Comparison of ENCODE assay signal across 1 cellular context in genomic region chr20:50850721-50851286, GRCh38.
TF ChIP-seq lines count a peak whose summit lies in the region.

No MANE protein-coding gene starts in this region.

TF ChIP-seq in GM12878, 131 proteins besides CTCF, POLR2A, EP300 and RAD21:
- TF ChIP-seq ESRRA (IDR thresholded peaks at IDR 0.05; ENCODE audit: low read length): no peak
- no peak for TF ChIP-seq NR2C1 (IDR thresholded peaks at IDR 0.05)
- no peak for TF ChIP-seq SMC3 (IDR thresholded peaks at IDR 0.05; ENCODE audit: borderline replicate concordance, low read length)
- TF ChIP-seq SIN3A (IDR thresholded peaks at IDR 0.05; ENCODE audit: low read depth, low read length): no peak
- TF ChIP-seq, protein P1, sequence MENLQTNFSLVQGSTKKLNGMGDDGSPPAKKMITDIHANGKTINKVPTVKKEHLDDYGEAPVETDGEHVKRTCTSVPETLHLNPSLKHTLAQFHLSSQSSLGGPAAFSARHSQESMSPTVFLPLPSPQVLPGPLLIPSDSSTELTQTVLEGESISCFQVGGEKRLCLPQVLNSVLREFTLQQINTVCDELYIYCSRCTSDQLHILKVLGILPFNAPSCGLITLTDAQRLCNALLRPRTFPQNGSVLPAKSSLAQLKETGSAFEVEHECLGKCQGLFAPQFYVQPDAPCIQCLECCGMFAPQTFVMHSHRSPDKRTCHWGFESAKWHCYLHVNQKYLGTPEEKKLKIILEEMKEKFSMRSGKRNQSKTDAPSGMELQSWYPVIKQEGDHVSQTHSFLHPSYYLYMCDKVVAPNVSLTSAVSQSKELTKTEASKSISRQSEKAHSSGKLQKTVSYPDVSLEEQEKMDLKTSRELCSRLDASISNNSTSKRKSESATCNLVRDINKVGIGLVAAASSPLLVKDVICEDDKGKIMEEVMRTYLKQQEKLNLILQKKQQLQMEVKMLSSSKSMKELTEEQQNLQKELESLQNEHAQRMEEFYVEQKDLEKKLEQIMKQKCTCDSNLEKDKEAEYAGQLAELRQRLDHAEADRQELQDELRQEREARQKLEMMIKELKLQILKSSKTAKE (IDR thresholded peaks at IDR 0.05; ENCODE audit: low read depth, poor library complexity, severe bottlenecking): no peak
- TF ChIP-seq BACH1 (IDR thresholded peaks at IDR 0.05; ENCODE audit: borderline replicate concordance): no peak
- no peak for TF ChIP-seq RFX5 (IDR thresholded peaks at IDR 0.05; ENCODE audit: low read depth, low read length)
- TF ChIP-seq FOXK2 (IDR thresholded peaks at IDR 0.05): no peak
- TF ChIP-seq, protein P2, sequence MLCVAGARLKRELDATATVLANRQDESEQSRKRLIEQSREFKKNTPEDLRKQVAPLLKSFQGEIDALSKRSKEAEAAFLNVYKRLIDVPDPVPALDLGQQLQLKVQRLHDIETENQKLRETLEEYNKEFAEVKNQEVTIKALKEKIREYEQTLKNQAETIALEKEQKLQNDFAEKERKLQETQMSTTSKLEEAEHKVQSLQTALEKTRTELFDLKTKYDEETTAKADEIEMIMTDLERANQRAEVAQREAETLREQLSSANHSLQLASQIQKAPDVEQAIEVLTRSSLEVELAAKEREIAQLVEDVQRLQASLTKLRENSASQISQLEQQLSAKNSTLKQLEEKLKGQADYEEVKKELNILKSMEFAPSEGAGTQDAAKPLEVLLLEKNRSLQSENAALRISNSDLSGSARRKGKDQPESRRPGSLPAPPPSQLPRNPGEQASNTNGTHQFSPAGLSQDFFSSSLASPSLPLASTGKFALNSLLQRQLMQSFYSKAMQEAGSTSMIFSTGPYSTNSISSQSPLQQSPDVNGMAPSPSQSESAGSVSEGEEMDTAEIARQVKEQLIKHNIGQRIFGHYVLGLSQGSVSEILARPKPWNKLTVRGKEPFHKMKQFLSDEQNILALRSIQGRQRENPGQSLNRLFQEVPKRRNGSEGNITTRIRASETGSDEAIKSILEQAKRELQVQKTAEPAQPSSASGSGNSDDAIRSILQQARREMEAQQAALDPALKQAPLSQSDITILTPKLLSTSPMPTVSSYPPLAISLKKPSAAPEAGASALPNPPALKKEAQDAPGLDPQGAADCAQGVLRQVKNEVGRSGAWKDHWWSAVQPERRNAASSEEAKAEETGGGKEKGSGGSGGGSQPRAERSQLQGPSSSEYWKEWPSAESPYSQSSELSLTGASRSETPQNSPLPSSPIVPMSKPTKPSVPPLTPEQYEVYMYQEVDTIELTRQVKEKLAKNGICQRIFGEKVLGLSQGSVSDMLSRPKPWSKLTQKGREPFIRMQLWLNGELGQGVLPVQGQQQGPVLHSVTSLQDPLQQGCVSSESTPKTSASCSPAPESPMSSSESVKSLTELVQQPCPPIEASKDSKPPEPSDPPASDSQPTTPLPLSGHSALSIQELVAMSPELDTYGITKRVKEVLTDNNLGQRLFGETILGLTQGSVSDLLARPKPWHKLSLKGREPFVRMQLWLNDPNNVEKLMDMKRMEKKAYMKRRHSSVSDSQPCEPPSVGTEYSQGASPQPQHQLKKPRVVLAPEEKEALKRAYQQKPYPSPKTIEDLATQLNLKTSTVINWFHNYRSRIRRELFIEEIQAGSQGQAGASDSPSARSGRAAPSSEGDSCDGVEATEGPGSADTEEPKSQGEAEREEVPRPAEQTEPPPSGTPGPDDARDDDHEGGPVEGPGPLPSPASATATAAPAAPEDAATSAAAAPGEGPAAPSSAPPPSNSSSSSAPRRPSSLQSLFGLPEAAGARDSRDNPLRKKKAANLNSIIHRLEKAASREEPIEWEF (IDR thresholded peaks at IDR 0.05; ENCODE audit: insufficient replicate concordance, low read depth, low read length): no peak
- no peak for TF ChIP-seq MYB (IDR thresholded peaks at IDR 0.05; ENCODE audit: borderline replicate concordance, low read depth, low read length)
TF ChIP-seq in GM12878: peak in this region for 0.
